In the genomic region with DNA sequence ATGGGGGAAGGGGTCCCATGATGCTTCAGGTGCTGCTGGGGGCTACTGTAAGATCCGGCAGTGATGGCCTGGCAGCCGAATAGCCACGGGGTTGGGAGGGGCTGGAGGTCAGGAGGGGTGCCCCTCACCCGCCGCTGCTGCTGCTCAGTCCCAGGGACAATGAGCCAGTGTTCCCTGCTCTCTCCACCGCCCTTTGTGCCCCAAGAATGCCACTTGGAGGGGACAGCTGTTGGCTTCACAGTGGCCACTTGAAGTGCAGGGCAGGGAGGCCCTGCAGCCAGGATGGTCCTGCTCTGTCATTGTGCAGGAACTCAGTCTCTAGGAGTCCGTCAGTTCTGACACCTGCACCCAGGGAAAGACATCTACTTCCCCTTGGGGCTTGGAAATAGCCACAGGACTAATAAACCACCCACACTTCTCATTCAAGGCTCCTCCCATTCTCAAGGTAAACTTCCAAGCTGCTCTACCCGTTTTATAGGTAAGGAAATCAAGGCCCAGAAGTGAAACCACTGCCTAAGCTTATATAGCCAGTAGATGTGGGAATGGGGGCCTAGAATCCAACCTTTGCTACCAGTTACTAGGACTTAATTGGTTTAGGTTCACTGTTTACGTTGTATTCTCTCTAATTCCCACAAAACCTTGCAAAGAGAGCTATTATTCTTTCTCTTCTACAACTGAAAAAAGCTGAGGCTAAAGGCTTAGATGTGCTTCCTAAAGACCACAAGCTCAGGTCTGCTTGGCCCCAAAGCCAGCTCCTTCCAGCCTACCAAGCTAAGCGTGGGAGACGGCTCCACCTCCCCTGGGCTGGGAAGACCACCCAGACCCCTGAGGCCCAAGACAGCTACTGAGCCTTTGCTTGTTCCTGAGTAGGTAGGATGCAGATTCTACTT, we compare ENCODE assay signal across 1 cellular context.
TF ChIP-seq lines count a peak whose summit lies in the region.

No MANE protein-coding gene starts in this region.

TF ChIP-seq in SK-N-SH, 30 proteins besides CTCF, POLR2A, EP300 and RAD21 (continued from another document):
- TF ChIP-seq, protein P1, sequence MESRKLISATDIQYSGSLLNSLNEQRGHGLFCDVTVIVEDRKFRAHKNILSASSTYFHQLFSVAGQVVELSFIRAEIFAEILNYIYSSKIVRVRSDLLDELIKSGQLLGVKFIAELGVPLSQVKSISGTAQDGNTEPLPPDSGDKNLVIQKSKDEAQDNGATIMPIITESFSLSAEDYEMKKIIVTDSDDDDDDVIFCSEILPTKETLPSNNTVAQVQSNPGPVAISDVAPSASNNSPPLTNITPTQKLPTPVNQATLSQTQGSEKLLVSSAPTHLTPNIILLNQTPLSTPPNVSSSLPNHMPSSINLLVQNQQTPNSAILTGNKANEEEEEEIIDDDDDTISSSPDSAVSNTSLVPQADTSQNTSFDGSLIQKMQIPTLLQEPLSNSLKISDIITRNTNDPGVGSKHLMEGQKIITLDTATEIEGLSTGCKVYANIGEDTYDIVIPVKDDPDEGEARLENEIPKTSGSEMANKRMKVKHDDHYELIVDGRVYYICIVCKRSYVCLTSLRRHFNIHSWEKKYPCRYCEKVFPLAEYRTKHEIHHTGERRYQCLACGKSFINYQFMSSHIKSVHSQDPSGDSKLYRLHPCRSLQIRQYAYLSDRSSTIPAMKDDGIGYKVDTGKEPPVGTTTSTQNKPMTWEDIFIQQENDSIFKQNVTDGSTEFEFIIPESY (IDR thresholded peaks at IDR 0.05; ENCODE audit: borderline replicate concordance, low read depth): no peak
- TF ChIP-seq, protein P2, sequence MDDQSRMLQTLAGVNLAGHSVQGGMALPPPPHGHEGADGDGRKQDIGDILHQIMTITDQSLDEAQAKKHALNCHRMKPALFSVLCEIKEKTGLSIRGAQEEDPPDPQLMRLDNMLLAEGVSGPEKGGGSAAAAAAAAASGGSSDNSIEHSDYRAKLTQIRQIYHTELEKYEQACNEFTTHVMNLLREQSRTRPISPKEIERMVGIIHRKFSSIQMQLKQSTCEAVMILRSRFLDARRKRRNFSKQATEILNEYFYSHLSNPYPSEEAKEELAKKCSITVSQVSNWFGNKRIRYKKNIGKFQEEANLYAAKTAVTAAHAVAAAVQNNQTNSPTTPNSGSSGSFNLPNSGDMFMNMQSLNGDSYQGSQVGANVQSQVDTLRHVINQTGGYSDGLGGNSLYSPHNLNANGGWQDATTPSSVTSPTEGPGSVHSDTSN (IDR thresholded peaks at IDR 0.05): no peak
- no peak for TF ChIP-seq CHD2 (IDR thresholded peaks at IDR 0.05; ENCODE audit: low read length, partially characterized antibody)
- TF ChIP-seq FOXM1 (IDR thresholded peaks at IDR 0.05; ENCODE audit: low read depth): no peak
- TF ChIP-seq, protein P3, sequence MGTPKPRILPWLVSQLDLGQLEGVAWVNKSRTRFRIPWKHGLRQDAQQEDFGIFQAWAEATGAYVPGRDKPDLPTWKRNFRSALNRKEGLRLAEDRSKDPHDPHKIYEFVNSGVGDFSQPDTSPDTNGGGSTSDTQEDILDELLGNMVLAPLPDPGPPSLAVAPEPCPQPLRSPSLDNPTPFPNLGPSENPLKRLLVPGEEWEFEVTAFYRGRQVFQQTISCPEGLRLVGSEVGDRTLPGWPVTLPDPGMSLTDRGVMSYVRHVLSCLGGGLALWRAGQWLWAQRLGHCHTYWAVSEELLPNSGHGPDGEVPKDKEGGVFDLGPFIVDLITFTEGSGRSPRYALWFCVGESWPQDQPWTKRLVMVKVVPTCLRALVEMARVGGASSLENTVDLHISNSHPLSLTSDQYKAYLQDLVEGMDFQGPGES (IDR thresholded peaks at IDR 0.05; ENCODE audit: low read depth, low read length): no peak
- TF ChIP-seq YY1 (IDR thresholded peaks at IDR 0.05; ENCODE audit: low read depth): no peak
- TF ChIP-seq TCF12 (IDR thresholded peaks at IDR 0.05): no peak
- no peak for TF ChIP-seq MEF2A (IDR thresholded peaks at IDR 0.05; ENCODE audit: borderline replicate concordance, low read depth)
- TF ChIP-seq POLR2AphosphoS5 (IDR thresholded peaks at IDR 0.05; ENCODE audit: low read depth, low read length): no peak
- no peak for TF ChIP-seq RFX5 (IDR thresholded peaks at IDR 0.05; ENCODE audit: low read length)
- no peak for TF ChIP-seq GATA2 (CRISPR knock-in tag; IDR thresholded peaks at IDR 0.05)
- TF ChIP-seq, protein P4, sequence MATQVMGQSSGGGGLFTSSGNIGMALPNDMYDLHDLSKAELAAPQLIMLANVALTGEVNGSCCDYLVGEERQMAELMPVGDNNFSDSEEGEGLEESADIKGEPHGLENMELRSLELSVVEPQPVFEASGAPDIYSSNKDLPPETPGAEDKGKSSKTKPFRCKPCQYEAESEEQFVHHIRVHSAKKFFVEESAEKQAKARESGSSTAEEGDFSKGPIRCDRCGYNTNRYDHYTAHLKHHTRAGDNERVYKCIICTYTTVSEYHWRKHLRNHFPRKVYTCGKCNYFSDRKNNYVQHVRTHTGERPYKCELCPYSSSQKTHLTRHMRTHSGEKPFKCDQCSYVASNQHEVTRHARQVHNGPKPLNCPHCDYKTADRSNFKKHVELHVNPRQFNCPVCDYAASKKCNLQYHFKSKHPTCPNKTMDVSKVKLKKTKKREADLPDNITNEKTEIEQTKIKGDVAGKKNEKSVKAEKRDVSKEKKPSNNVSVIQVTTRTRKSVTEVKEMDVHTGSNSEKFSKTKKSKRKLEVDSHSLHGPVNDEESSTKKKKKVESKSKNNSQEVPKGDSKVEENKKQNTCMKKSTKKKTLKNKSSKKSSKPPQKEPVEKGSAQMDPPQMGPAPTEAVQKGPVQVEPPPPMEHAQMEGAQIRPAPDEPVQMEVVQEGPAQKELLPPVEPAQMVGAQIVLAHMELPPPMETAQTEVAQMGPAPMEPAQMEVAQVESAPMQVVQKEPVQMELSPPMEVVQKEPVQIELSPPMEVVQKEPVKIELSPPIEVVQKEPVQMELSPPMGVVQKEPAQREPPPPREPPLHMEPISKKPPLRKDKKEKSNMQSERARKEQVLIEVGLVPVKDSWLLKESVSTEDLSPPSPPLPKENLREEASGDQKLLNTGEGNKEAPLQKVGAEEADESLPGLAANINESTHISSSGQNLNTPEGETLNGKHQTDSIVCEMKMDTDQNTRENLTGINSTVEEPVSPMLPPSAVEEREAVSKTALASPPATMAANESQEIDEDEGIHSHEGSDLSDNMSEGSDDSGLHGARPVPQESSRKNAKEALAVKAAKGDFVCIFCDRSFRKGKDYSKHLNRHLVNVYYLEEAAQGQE (IDR thresholded peaks at IDR 0.05; ENCODE audit: low read depth, low read length): no peak
- TF ChIP-seq RCOR1 (IDR thresholded peaks at IDR 0.05; ENCODE audit: low read length): no peak
- no peak for TF ChIP-seq GABPA (IDR thresholded peaks at IDR 0.05; ENCODE audit: low read depth)
- no peak for TF ChIP-seq ELF1 (IDR thresholded peaks at IDR 0.05)
